1 cellular context compared by ENCODE assay signal in the genomic region with DNA sequence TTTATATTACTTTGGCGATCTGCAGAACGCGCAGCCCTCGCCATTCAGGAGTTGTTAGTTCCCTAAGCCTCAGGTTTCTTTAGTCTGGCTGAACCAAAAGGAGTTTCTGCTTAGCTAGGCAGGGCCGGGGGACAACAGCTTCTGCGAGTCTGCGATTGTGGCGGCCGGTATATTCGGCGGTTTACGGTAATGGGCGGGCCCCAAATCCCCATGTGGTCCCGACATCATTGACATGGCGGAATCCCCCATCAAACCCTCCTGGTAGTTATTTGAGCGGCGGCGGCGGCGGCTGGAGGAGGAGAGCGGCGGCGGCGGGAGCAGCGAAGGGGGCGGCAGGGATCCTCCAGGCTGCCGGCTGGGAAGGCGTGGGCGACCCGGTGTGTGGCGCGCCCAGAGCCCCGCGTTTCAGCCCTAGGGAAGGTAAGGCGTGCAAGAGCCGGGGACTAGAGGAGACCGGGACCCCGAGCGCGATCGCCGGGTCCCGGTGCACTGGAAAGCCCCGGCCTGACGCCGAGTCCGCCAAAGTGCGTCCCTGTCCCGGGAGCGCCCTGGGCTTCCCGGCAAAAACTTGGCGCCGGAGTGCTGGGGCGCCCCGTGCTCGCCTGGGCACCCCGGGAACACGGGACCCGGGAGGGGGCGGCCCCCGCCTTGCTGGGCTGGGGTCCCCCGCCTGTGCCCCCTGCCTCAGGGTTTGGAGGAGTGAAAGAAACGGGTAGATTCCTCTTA.
TF ChIP-seq lines count a peak whose summit lies in the region.

A gene (plus strand): TSS at position 227 of the 726 bp plus-strand sequence. CDS start 72,902 bp downstream, outside the sequence.

TF ChIP-seq in HepG2, 621 proteins besides CTCF, POLR2A, EP300 and RAD21 (continued from another document and continues in another):
- TF ChIP-seq, protein P1, sequence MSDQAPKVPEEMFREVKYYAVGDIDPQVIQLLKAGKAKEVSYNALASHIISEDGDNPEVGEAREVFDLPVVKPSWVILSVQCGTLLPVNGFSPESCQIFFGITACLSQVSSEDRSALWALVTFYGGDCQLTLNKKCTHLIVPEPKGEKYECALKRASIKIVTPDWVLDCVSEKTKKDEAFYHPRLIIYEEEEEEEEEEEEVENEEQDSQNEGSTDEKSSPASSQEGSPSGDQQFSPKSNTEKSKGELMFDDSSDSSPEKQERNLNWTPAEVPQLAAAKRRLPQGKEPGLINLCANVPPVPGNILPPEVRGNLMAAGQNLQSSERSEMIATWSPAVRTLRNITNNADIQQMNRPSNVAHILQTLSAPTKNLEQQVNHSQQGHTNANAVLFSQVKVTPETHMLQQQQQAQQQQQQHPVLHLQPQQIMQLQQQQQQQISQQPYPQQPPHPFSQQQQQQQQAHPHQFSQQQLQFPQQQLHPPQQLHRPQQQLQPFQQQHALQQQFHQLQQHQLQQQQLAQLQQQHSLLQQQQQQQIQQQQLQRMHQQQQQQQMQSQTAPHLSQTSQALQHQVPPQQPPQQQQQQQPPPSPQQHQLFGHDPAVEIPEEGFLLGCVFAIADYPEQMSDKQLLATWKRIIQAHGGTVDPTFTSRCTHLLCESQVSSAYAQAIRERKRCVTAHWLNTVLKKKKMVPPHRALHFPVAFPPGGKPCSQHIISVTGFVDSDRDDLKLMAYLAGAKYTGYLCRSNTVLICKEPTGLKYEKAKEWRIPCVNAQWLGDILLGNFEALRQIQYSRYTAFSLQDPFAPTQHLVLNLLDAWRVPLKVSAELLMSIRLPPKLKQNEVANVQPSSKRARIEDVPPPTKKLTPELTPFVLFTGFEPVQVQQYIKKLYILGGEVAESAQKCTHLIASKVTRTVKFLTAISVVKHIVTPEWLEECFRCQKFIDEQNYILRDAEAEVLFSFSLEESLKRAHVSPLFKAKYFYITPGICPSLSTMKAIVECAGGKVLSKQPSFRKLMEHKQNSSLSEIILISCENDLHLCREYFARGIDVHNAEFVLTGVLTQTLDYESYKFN (CRISPR knock-in tag; conservative IDR thresholded peaks at IDR 0.05) = no peak
- TF ChIP-seq, protein P2, sequence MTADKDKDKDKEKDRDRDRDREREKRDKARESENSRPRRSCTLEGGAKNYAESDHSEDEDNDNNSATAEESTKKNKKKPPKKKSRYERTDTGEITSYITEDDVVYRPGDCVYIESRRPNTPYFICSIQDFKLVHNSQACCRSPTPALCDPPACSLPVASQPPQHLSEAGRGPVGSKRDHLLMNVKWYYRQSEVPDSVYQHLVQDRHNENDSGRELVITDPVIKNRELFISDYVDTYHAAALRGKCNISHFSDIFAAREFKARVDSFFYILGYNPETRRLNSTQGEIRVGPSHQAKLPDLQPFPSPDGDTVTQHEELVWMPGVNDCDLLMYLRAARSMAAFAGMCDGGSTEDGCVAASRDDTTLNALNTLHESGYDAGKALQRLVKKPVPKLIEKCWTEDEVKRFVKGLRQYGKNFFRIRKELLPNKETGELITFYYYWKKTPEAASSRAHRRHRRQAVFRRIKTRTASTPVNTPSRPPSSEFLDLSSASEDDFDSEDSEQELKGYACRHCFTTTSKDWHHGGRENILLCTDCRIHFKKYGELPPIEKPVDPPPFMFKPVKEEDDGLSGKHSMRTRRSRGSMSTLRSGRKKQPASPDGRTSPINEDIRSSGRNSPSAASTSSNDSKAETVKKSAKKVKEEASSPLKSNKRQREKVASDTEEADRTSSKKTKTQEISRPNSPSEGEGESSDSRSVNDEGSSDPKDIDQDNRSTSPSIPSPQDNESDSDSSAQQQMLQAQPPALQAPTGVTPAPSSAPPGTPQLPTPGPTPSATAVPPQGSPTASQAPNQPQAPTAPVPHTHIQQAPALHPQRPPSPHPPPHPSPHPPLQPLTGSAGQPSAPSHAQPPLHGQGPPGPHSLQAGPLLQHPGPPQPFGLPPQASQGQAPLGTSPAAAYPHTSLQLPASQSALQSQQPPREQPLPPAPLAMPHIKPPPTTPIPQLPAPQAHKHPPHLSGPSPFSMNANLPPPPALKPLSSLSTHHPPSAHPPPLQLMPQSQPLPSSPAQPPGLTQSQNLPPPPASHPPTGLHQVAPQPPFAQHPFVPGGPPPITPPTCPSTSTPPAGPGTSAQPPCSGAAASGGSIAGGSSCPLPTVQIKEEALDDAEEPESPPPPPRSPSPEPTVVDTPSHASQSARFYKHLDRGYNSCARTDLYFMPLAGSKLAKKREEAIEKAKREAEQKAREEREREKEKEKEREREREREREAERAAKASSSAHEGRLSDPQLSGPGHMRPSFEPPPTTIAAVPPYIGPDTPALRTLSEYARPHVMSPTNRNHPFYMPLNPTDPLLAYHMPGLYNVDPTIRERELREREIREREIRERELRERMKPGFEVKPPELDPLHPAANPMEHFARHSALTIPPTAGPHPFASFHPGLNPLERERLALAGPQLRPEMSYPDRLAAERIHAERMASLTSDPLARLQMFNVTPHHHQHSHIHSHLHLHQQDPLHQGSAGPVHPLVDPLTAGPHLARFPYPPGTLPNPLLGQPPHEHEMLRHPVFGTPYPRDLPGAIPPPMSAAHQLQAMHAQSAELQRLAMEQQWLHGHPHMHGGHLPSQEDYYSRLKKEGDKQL (CRISPR knock-in tag; IDR thresholded peaks at IDR 0.05; ENCODE audit: low read depth) = no peak
- TF ChIP-seq SNRNP70 (IDR thresholded peaks at IDR 0.05; ENCODE audit: low read depth, low read length) = no peak
- TF ChIP-seq GPN1 (CRISPR knock-in tag; IDR thresholded peaks at IDR 0.05; ENCODE audit: borderline replicate concordance) = 0 out of 2 replicates have a peak, but pooled peaks have one; percentile 15
- no peak for TF ChIP-seq ZNF317 (CRISPR knock-in tag; IDR thresholded peaks at IDR 0.05)
- no peak for TF ChIP-seq IKZF4 (CRISPR knock-in tag; IDR thresholded peaks at IDR 0.05; ENCODE audit: borderline replicate concordance, low read depth, not compliant biosample characterization)
- TF ChIP-seq SIN3A (IDR thresholded peaks at IDR 0.05; ENCODE audit: borderline replicate concordance, low read depth, low read length) = peak; percentile 59; the same call in 1 of the 2 replicates
- no peak for TF ChIP-seq CHD4 (IDR thresholded peaks at IDR 0.05; ENCODE audit: borderline replicate concordance, low read length)
- no peak for TF ChIP-seq DNMT1 (CRISPR knock-in tag; IDR thresholded peaks at IDR 0.05)
- no peak for TF ChIP-seq KLF13 (CRISPR knock-in tag; IDR thresholded peaks at IDR 0.05)
- TF ChIP-seq, protein P3, sequence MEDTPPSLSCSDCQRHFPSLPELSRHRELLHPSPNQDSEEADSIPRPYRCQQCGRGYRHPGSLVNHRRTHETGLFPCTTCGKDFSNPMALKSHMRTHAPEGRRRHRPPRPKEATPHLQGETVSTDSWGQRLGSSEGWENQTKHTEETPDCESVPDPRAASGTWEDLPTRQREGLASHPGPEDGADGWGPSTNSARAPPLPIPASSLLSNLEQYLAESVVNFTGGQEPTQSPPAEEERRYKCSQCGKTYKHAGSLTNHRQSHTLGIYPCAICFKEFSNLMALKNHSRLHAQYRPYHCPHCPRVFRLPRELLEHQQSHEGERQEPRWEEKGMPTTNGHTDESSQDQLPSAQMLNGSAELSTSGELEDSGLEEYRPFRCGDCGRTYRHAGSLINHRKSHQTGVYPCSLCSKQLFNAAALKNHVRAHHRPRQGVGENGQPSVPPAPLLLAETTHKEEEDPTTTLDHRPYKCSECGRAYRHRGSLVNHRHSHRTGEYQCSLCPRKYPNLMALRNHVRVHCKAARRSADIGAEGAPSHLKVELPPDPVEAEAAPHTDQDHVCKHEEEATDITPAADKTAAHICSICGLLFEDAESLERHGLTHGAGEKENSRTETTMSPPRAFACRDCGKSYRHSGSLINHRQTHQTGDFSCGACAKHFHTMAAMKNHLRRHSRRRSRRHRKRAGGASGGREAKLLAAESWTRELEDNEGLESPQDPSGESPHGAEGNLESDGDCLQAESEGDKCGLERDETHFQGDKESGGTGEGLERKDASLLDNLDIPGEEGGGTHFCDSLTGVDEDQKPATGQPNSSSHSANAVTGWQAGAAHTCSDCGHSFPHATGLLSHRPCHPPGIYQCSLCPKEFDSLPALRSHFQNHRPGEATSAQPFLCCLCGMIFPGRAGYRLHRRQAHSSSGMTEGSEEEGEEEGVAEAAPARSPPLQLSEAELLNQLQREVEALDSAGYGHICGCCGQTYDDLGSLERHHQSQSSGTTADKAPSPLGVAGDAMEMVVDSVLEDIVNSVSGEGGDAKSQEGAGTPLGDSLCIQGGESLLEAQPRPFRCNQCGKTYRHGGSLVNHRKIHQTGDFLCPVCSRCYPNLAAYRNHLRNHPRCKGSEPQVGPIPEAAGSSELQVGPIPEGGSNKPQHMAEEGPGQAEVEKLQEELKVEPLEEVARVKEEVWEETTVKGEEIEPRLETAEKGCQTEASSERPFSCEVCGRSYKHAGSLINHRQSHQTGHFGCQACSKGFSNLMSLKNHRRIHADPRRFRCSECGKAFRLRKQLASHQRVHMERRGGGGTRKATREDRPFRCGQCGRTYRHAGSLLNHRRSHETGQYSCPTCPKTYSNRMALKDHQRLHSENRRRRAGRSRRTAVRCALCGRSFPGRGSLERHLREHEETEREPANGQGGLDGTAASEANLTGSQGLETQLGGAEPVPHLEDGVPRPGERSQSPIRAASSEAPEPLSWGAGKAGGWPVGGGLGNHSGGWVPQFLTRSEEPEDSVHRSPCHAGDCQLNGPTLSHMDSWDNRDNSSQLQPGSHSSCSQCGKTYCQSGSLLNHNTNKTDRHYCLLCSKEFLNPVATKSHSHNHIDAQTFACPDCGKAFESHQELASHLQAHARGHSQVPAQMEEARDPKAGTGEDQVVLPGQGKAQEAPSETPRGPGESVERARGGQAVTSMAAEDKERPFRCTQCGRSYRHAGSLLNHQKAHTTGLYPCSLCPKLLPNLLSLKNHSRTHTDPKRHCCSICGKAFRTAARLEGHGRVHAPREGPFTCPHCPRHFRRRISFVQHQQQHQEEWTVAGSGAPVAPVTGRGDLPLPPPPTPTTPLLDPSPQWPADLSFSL (CRISPR knock-in tag; IDR thresholded peaks at IDR 0.05) = no peak
- no peak for TF ChIP-seq CHD2 (IDR thresholded peaks at IDR 0.05; ENCODE audit: low read depth, low read length)
- TF ChIP-seq, protein P4, sequence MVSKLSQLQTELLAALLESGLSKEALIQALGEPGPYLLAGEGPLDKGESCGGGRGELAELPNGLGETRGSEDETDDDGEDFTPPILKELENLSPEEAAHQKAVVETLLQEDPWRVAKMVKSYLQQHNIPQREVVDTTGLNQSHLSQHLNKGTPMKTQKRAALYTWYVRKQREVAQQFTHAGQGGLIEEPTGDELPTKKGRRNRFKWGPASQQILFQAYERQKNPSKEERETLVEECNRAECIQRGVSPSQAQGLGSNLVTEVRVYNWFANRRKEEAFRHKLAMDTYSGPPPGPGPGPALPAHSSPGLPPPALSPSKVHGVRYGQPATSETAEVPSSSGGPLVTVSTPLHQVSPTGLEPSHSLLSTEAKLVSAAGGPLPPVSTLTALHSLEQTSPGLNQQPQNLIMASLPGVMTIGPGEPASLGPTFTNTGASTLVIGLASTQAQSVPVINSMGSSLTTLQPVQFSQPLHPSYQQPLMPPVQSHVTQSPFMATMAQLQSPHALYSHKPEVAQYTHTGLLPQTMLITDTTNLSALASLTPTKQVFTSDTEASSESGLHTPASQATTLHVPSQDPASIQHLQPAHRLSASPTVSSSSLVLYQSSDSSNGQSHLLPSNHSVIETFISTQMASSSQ (IDR thresholded peaks at IDR 0.05; ENCODE audit: low read depth) = no peak
- TF ChIP-seq, protein P4 (CRISPR knock-in tag; IDR thresholded peaks at IDR 0.05; ENCODE audit: borderline replicate concordance) = peak; percentile 70; the same call in 1 of the 2 replicates
- TF ChIP-seq ZFP1 (CRISPR knock-in tag; IDR thresholded peaks at IDR 0.05) = no peak; the same call in 1 of the 2 replicates
- TF ChIP-seq ZNF282 (IDR thresholded peaks at IDR 0.05; ENCODE audit: partially characterized antibody) = no peak
- TF ChIP-seq ZBTB20 (CRISPR knock-in tag; IDR thresholded peaks at IDR 0.05; ENCODE audit: borderline replicate concordance, low read depth) = peak; percentile 15; the same call in 1 of the 2 replicates
- no peak for TF ChIP-seq RARA (CRISPR knock-in tag; IDR thresholded peaks at IDR 0.05)
- no peak for TF ChIP-seq ELF4 (CRISPR knock-in tag; IDR thresholded peaks at IDR 0.05; ENCODE audit: borderline replicate concordance)
- no peak for TF ChIP-seq ESRRA (CRISPR knock-in tag; IDR thresholded peaks at IDR 0.05; ENCODE audit: low read depth)
- TF ChIP-seq, protein P5, sequence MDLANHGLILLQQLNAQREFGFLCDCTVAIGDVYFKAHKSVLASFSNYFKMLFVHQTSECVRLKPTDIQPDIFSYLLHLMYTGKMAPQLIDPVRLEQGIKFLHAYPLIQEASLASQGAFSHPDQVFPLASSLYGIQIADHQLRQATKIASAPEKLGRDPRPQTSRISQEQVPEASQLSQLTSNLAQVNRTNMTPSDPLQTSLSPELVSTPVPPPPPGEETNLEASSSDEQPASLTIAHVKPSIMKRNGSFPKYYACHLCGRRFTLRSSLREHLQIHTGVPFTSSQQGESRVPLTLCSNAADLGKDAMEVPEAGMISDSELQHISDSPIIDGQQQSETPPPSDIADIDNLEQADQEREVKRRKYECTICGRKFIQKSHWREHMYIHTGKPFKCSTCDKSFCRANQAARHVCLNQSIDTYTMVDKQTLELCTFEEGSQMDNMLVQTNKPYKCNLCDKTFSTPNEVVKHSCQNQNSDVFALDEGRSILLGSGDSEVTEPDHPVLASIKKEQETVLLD (CRISPR knock-in tag; IDR thresholded peaks at IDR 0.05; ENCODE audit: low read depth) = no peak
- TF ChIP-seq MAFK (conservative IDR thresholded peaks at IDR 0.05 in 1 of 2, IDR thresholded peaks at IDR 0.05 in 1 of 2; ENCODE audit: low read length in 2 of 2) = peak; percentile 76 to 88
- no peak for TF ChIP-seq EHMT2 (IDR thresholded peaks at IDR 0.05; ENCODE audit: borderline replicate concordance, low read depth, low read length)
- peak; percentile 55; the same call in 1 of the 2 replicates for TF ChIP-seq ZNF124 (CRISPR knock-in tag; IDR thresholded peaks at IDR 0.05)
- TF ChIP-seq CAMTA2 (CRISPR knock-in tag; IDR thresholded peaks at IDR 0.05; ENCODE audit: borderline replicate concordance) = no peak
- peak; percentile 83 for TF ChIP-seq ZMYM4 (CRISPR knock-in tag; IDR thresholded peaks at IDR 0.05)
